ENCODE assay signal across 22 cellular contexts in the genomic region with DNA sequence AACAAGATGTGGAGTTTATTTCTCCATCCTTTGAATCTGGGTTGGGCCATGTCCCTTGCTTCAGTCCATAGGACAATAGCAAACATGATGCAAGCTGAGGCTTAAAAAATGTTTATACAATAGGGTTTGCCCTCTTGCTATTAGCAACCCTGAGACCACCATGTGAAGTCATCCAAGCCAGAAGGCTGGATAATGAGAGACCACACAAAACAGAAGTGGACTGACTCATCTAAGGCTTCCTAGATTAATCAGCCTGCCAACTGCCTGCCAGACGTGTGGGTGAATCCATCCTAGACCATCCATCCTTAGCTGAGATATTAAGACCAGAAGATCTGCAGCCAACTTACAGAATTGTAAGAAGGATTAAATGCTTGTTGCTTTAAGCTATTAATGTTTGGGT. TPM values are rescaled to one million over a fixed set of nuclear protein-coding genes. Genes with fewer than 3 reads are reported as not detected.
DNase-seq lines count a peak whose midpoint lies in the region; ATAC-seq, FAIRE-seq and TF ChIP-seq lines count a peak whose summit lies in the region.
"Had no signal": no experiment of that assay in that cellular context is flagged by ENCODE, and none has a peak within 500 bp of the region (broad histone marks: within the 10 kb centered on the region; RNA-seq: fewer than 3 reads in every experiment).

No MANE protein-coding gene starts in this region.

- peak; percentile 43 for FAIRE-seq in A549 (lab: Jason Lieb, UNC)
- FAIRE-seq: D721Med had no signal

- POLR2A ChIA-PET in A549 (lab: Yijun Ruan, JAX): no interaction called here

- TF ChIP-seq POLR2A in A549 (IDR thresholded peaks at IDR 0.05; ENCODE audit: low read length): no peak
- no peak for TF ChIP-seq POLR2A in heart left ventricle (IDR thresholded peaks at IDR 0.05)

- H3K9me3 ChIP-seq in A549 (peaks cover 7% of the 10 kb centered on the region; the same call in 1 of the 3 replicates), heart left ventricle (peaks cover 0 to 23% (median 4%) of the 10 kb centered on the region in 12 donors), right cardiac atrium (ENCODE audit: control insufficient read depth, low read length) (no peaks in the 10 kb centered on the region)
- H3K9me3 ChIP-seq: SJSA1, thyroid gland had no signal

- ATAC-seq in A549 (no peak), foreskin keratinocyte (peak; percentile 50), heart left ventricle (no peak), right cardiac atrium (no peak)
- ATAC-seq: activated CD4-positive, CD25-positive, alpha-beta regulatory T cell treated with anti-CD3 and anti-CD28 coated beads, Interleukin-2, amount 50 U/mL, for 24 hours; T-cell had no signal

- no peak for TF ChIP-seq RAD21 in A549 (conservative IDR thresholded peaks at IDR 0.05 in 1 of 2, IDR thresholded peaks at IDR 0.05 in 1 of 2)

- H3K4me3 ChIP-seq in A549: no peak overlapping the region
- H3K4me3 ChIP-seq in heart left ventricle: no peak overlapping the region
- no peak overlapping the region for H3K4me3 ChIP-seq in right cardiac atrium (ENCODE audit: low read length)
- H3K4me3 ChIP-seq: SJSA1, smooth muscle cell, thyroid gland had no signal

- TF ChIP-seq EP300 in A549 (IDR thresholded peaks at IDR 0.05): no peak

- no peaks in the 10 kb centered on the region for H3K36me3 ChIP-seq in heart left ventricle
- H3K36me3 ChIP-seq: SJSA1, thyroid gland had no signal

- H3K4me1 ChIP-seq in A549 (no peaks in the 10 kb centered on the region), foreskin keratinocyte (no peaks in the 10 kb centered on the region), heart left ventricle (no peaks in the 10 kb centered on the region), right cardiac atrium (ENCODE audit: control insufficient read depth, insufficient read depth, low read length) (no peaks in the 10 kb centered on the region)
- H3K4me1 ChIP-seq: thyroid gland had no signal

- intact Hi-C loops in heart left ventricle (cut with DNase I) (no loop called here), right cardiac atrium (cut with DNase I) (no loop called here)

- DNase-seq in A549 (ENCODE audit: low read depth in 1 of 2, low spot score in 1 of 2) (no peak), Daoy (ENCODE audit: low read depth) (peak; percentile 58), HT1080 (ENCODE audit: low read depth) (peak; percentile 66), foreskin keratinocyte (no peak), anterior cingulate cortex (lab: John Stamatoyannopoulos, UW) (no peak), heart left ventricle (no peak), right cardiac atrium (no peak)
- DNase-seq: activated effector memory CD4-positive, alpha-beta T cell treated with anti-CD3 and anti-CD28 coated beads, Interleukin-2, amount 50 U/mL, for 16 hours; CD4-positive, CD25-positive, alpha-beta regulatory T cell; mesenchymal stem cell; NCI-H1048; NCI-H1930; NCI-H69; nucleus accumbens; stimulated activated CD4-positive, alpha-beta T cell treated with anti-CD3 and anti-CD28 coated beads, Interleukin-4, amount 100 ng/mL, for 24 hours; T-cell; thyroid gland had no signal

- no peak overlapping the region for H3K4me2 ChIP-seq in A549
- H3K4me2 ChIP-seq: KMS-11, smooth muscle cell had no signal

- CTCF ChIA-PET in A549 (lab: Yijun Ruan, JAX): no interaction called here

- TF ChIP-seq CTCF in A549 (IDR thresholded peaks at IDR 0.05) (no peak), foreskin keratinocyte (conservative IDR thresholded peaks at IDR 0.05) (no peak), heart left ventricle (IDR thresholded peaks at IDR 0.05) (no peak)

- 0% methylated on average over 1 of the region's 1 CpG for whole genome bisulfite sequencing in A549 (ENCODE audit: missing lambda C conversion rate)
- WGBS in heart left ventricle, 4 donors: 47 to 66% (median 59%) methylated on average over 1 of the region's 1 CpG
- 48% methylated on average over 1 of the region's 1 CpG for WGBS in right cardiac atrium

- peaks cover 11% of the 10 kb centered on the region for H3K27me3 ChIP-seq in foreskin keratinocyte
- no peaks in the 10 kb centered on the region for H3K27me3 ChIP-seq in heart left ventricle
- no peaks in the 10 kb centered on the region for H3K27me3 ChIP-seq in right cardiac atrium (ENCODE audit: control insufficient read depth, insufficient read depth)
- H3K27me3 ChIP-seq: SJSA1, thyroid gland had no signal

- H3K27ac ChIP-seq in A549 (no peak overlapping the region), foreskin keratinocyte (no peak overlapping the region), heart left ventricle (no peak overlapping the region), right cardiac atrium (ENCODE audit: low read length) (no peak overlapping the region)
- H3K27ac ChIP-seq: KMS-11, SJSA1, thyroid gland had no signal

TF ChIP-seq in A549, 52 proteins besides CTCF, POLR2A, EP300 and RAD21 (continues in another document):
- TF ChIP-seq HEYL (CRISPR knock-in tag; IDR thresholded peaks at IDR 0.05): no peak
- TF ChIP-seq REST (IDR thresholded peaks at IDR 0.05): no peak
- TF ChIP-seq ELK1 (IDR thresholded peaks at IDR 0.05; ENCODE audit: low read depth, low read length): no peak
- no peak for TF ChIP-seq JUN (IDR thresholded peaks at IDR 0.05)
- no peak for TF ChIP-seq KDM5A (IDR thresholded peaks at IDR 0.05)
- no peak for TF ChIP-seq NPAS2 (CRISPR knock-in tag; IDR thresholded peaks at IDR 0.05; ENCODE audit: borderline replicate concordance)
- TF ChIP-seq PHF8 (IDR thresholded peaks at IDR 0.05; ENCODE audit: borderline replicate concordance, low read depth): no peak
- TF ChIP-seq MAFK (IDR thresholded peaks at IDR 0.05; ENCODE audit: partially characterized antibody): no peak
- no peak for TF ChIP-seq PBX3 (IDR thresholded peaks at IDR 0.05)
- TF ChIP-seq, protein P1, sequence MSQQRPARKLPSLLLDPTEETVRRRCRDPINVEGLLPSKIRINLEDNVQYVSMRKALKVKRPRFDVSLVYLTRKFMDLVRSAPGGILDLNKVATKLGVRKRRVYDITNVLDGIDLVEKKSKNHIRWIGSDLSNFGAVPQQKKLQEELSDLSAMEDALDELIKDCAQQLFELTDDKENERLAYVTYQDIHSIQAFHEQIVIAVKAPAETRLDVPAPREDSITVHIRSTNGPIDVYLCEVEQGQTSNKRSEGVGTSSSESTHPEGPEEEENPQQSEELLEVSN (IDR thresholded peaks at IDR 0.05; ENCODE audit: borderline replicate concordance, low read depth): no peak

RNA-seq across cellular contexts. Expression of gene ISM1, which starts 38.1 kb away (rescaled TPM):
- polyA plus RNA-seq in A549 (2011; rRNA removed) (0.18 and 0.30 TPM in 2 replicates), A549 (2017; fragmentation: RNase III; extraction: RNeasy Plus Mini Kit Qiagen cat#74134 plus additional on column Dnase treatment) (0.39 to 0.50 TPM (median 0.45 TPM) in 3 replicates), foreskin keratinocyte (0.68 and 1.8 TPM in 2 replicates), heart left ventricle (under 1 TPM; 0.58 to 0.80 TPM), right cardiac atrium (1.0 TPM)
- 0.19 and 0.25 TPM in 2 replicates for polyA plus RNA-seq in A549 (2012; cell fraction: cytosol; rRNA removed)
- polyA plus RNA-seq in A549 (2012; cell fraction: nucleus; rRNA removed): 0.06 and 0.19 TPM in 2 replicates
- polyA minus RNA-seq in A549 (2011; rRNA and poly(A)+ RNA removed): 0.29 and 0.41 TPM in 2 replicates
- total RNA-seq in Daoy (2014; rRNA removed; shearing (Covaris generic)): 0.46 and 1.1 TPM in 2 replicates
- 1.0 and 2.6 TPM in 2 replicates for total RNA-seq in HT1080 (2014; rRNA removed; shearing (Covaris generic))
- 1.5 and 2.2 TPM in 2 replicates for polyA plus RNA-seq in HT1080 (2015; cell fraction: cytosol; rRNA removed)
- polyA plus RNA-seq in HT1080 (2015; cell fraction: nucleus; rRNA removed): 1.5 and 1.6 TPM in 2 replicates
- total RNA-seq in foreskin keratinocyte (1.1 and 2.6 TPM in 2 replicates), heart left ventricle (1 to 10 TPM in 7 of 9 donors, under 1 TPM in 2; 0.46 to 2.9 (median 1.7) TPM), right cardiac atrium (1 to 10 TPM in 2 of 4 donors, under 1 TPM in 2; 0.23 to 3.4 (median 1.1) TPM)
- total RNA-seq: SJSA1 had no signal

Comparison
In these comparisons a context has a peak if more than half of its experiments do, and no peak if none do; other contexts are left out.
1. DNase-seq: peak in Daoy (single experiment) and HT1080 (single experiment); none in A549 (0 of 2), foreskin keratinocyte (0 of 2), anterior cingulate cortex (0 of 58), heart left ventricle (0 of 5) and right cardiac atrium (0 of 3).